In the genomic region with DNA sequence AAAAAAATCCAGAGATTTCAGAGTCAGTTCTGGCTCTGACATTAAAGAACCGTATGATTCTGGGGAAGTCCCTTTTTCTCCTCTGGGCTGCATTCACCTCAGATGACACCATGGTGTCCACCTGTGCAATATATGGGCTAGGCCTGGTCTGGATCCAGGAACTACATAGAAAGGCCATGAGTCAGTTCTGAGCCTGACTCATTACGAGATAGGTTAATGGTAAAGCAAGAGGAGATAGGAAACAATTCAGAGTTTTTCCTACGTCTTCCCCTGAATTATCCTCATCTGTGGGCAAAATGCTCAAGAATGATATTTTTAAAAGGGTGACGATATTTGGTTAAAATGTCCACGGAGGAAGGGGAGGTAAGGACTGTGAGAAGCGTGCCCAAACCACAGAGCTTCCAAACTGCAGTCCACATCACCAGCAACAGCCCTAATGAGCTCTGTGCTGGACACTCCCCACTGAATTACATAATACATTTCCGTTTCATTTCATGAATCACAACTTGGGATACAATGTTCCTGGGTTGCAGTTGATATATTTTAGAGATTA, we compare ENCODE assay signal across 1 cellular context.
TF ChIP-seq lines count a peak whose summit lies in the region.

No MANE protein-coding gene starts in this region.

TF ChIP-seq in A549, 52 proteins besides CTCF, POLR2A, EP300 and RAD21 (continued from another document):
- TF ChIP-seq REST (IDR thresholded peaks at IDR 0.05) (no peak), TP53 (CRISPR knock-in tag; IDR thresholded peaks at IDR 0.05) (no peak), TFCP2L1 (CRISPR knock-in tag; IDR thresholded peaks at IDR 0.05) (no peak), RARB (CRISPR knock-in tag; IDR thresholded peaks at IDR 0.05) (peak; percentile 40; the same call in 1 of the 2 replicates), ZC3H11A (IDR thresholded peaks at IDR 0.05) (no peak), HES2 (IDR thresholded peaks at IDR 0.05) (0 out of 2 replicates have a peak, but pooled peaks have one; percentile 34), KDM1A (IDR thresholded peaks at IDR 0.05; ENCODE audit: low read depth) (no peak), MYC (IDR thresholded peaks at IDR 0.05; ENCODE audit: borderline replicate concordance, low read length) (no peak), HOXB13 (CRISPR knock-in tag; IDR thresholded peaks at IDR 0.05; ENCODE audit: low read depth) (no peak), EHMT2 (IDR thresholded peaks at IDR 0.05; ENCODE audit: low read depth) (no peak), FOSB (CRISPR knock-in tag; IDR thresholded peaks at IDR 0.05) (no peak), SREBF2 (IDR thresholded peaks at IDR 0.05) (no peak), GATA3 (IDR thresholded peaks at IDR 0.05; ENCODE audit: borderline replicate concordance) (peak; percentile 88), CBX8 (IDR thresholded peaks at IDR 0.05) (no peak), HOXA7 (CRISPR knock-in tag; IDR thresholded peaks at IDR 0.05) (no peak), JUN (IDR thresholded peaks at IDR 0.05) (peak; percentile 87 to 96), BHLHE40 (IDR thresholded peaks at IDR 0.05; ENCODE audit: low read depth, low read length) (0 out of 2 replicates have a peak, but pooled peaks have one; percentile 35), FOXS1 (CRISPR knock-in tag; IDR thresholded peaks at IDR 0.05) (no peak), RNF2 (IDR thresholded peaks at IDR 0.05; ENCODE audit: borderline replicate concordance, low read depth) (no peak), HDAC2 (IDR thresholded peaks at IDR 0.05) (no peak), NR3C1 (IDR thresholded peaks at IDR 0.05) (no peak), ESRRA (IDR thresholded peaks at IDR 0.05; ENCODE audit: borderline replicate concordance, low read length) (no peak), RCOR1 (IDR thresholded peaks at IDR 0.05; ENCODE audit: low read depth, low read length) (0 out of 2 replicates have a peak, but pooled peaks have one; percentile 5), PHF8 (IDR thresholded peaks at IDR 0.05; ENCODE audit: borderline replicate concordance, low read depth) (no peak), HOXB5 (CRISPR knock-in tag; IDR thresholded peaks at IDR 0.05) (no peak), KDM5A (IDR thresholded peaks at IDR 0.05) (no peak), POLR2AphosphoS2 (conservative IDR thresholded peaks at IDR 0.05; ENCODE audit: low read length) (no peak), RFX5 (IDR thresholded peaks at IDR 0.05) (no peak)
- TF ChIP-seq, protein P1, sequence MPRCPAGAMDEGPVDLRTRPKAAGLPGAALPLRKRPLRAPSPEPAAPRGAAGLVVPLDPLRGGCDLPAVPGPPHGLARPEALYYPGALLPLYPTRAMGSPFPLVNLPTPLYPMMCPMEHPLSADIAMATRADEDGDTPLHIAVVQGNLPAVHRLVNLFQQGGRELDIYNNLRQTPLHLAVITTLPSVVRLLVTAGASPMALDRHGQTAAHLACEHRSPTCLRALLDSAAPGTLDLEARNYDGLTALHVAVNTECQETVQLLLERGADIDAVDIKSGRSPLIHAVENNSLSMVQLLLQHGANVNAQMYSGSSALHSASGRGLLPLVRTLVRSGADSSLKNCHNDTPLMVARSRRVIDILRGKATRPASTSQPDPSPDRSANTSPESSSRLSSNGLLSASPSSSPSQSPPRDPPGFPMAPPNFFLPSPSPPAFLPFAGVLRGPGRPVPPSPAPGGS (IDR thresholded peaks at IDR 0.05) = peak; percentile 99
TF ChIP-seq in A549: peak in this region for 14.
